8 cellular contexts compared by ENCODE assay signal in the genomic region with DNA sequence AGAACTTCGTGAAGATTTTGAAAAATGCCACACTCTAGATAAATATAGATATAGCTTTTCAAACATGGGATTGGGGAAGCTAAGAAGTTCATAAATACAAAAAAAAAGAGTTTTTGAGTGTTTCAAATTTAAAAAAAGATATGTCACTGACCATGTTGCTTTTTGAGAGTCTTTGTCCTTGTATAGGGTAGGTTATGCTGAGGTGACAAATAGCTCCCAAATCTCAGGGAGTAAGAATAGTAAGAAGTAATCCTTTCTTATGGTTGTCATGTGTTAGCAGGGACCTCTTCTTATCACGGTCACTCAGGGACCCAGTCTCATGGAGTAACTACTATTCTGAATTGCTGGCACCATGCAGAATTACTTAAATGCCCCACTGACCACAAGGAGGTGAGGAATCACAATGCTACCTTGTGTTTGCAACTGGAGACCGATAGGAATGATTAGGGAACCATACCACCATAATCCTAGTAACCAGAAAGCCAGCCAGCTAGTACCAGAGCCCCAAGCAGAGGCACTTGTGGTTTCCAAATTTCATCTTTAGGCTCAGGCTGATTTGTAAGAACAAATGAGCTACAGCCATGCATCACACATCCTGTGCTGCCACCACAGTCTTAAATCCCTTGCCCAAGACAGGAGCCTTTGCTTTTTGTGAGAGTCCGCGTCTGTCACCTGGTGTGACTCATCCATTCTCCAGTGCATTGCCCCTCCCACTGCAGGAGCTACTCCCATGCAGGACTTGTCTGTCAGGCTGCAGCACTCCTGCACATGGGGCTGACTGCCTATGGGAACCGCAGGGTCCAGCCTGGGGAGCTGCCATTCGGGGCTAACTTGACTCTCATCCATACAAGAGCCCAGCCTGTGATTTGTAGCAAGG.
DNase-seq lines count a peak whose midpoint lies in the region; ATAC-seq and TF ChIP-seq lines count a peak whose summit lies in the region.

No MANE protein-coding gene starts in this region.

- TF ChIP-seq CTCF in epithelial cell of esophagus (IDR thresholded peaks at IDR 0.05; ENCODE audit: insufficient read depth, low read depth, low read length, missing control alignments) (no peak), coronary artery (IDR thresholded peaks at IDR 0.05) (no peak)

- H3K4me3 ChIP-seq in epithelial cell of esophagus (ENCODE audit: low read length) (peak overlapping the region; percentile 32), coronary artery (no peak overlapping the region)

- peak; percentile 64 for DNase-seq in activated effector memory CD4-positive, alpha-beta T cell treated with anti-CD3 and anti-CD28 coated beads, Interleukin-2, amount 50 U/mL, for 16 hours
- no peak for DNase-seq in activated effector memory CD4-positive, alpha-beta T cell treated with Interleukin-2 at 50 U/mL for 16 hours
- DNase-seq in RKO (ENCODE audit: low spot score) = peak; percentile 56
- DNase-seq in epithelial cell of esophagus (ENCODE audit: low read depth) = peak; percentile 96
- peak; percentile 12 to 26 for DNase-seq in stimulated activated CD8-positive, alpha-beta memory T cell treated with anti-CD3 and anti-CD28 coated beads, Interleukin-15, amount 100 ng/mL, for 48 hours (ENCODE audit: low read depth in 2 of 2)
- DNase-seq in coronary artery (ENCODE audit: low spot score) = no peak
- DNase-seq in NCI-H526 treated with DMSO at 0.1 percent for 48 hours (lab: John Stamatoyannopoulos, UW) = no peak

- no peak for ATAC-seq in HG03175 (IDR thresholded peaks at IDR 0.05; ENCODE audit: unreplicated experiment)

- no peak overlapping the region for H3K27ac ChIP-seq in coronary artery

Comparison
In these comparisons a context has a peak if more than half of its experiments do, and no peak if none do; other contexts are left out.
1. DNase-seq: peak in activated effector memory CD4-positive, alpha-beta T cell treated with anti-CD3 and anti-CD28 coated beads, Interleukin-2, amount 50 U/mL, for 16 hours (single experiment), RKO (single experiment), epithelial cell of esophagus (single experiment) and stimulated activated CD8-positive, alpha-beta memory T cell treated with anti-CD3 and anti-CD28 coated beads, Interleukin-15, amount 100 ng/mL, for 48 hours (2 of 2); none in activated effector memory CD4-positive, alpha-beta T cell treated with Interleukin-2 at 50 U/mL for 16 hours (single experiment), coronary artery (single experiment) and NCI-H526 treated with DMSO at 0.1 percent for 48 hours (single experiment).